8 cellular contexts compared by ENCODE assay signal in the genomic region with DNA sequence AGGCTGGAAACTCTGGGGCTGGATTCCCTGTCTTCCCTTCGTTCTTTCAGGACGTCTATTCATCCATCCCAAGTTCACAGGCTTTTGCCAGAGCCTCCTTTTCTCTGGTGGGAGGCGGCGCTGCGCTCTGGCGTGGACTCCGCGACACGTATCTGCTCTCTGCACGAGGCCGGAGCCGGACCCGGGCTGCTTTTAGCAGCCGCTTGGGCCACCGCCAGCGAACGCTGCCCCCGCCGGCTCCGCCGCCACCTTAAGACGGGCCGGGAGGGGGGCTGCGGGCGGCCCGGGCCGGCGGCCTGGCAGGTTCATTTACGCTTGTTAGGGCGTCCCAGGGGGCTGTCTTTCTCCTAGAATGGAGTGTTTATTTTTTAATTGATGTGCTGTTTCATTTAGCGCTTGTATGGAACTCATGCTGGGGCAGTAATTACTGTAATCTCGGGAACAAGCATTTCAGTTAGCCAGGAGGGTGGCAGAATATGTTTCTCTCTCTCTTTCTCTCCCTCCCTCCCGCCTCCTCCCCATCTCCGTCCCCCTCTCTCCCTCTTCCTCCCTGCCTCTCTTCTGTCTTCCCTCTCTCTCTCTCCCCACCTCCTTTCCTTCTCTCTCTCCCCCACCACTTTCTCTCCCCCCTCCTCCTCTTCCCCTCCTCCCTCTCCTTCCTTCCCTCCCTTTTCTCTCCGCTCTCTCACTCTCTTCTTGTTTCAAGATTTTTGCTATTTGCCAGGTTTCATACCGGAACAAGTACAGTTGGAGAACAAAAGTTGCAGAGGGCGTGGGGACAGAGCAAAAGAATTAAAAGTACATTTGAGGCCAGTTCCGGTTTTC. TPM values are rescaled to one million over a fixed set of nuclear protein-coding genes. Genes with fewer than 3 reads are reported as not detected.
DNase-seq lines count a peak whose midpoint lies in the region; ATAC-seq and TF ChIP-seq lines count a peak whose summit lies in the region.

No MANE protein-coding gene starts in this region.

- no peaks in the 10 kb centered on the region for H3K36me3 ChIP-seq in GM23248 (ENCODE audit: low read depth)
- H3K36me3 ChIP-seq in SJCRH30: peaks cover 10% of the 10 kb centered on the region
- no peaks in the 10 kb centered on the region for H3K36me3 ChIP-seq in kidney epithelial cell (ENCODE audit: control insufficient read depth, insufficient read depth, low read length)
- H3K36me3 ChIP-seq in skeletal muscle tissue (ENCODE audit: control insufficient read depth in 3 of 3, insufficient read depth in 3 of 3, low read length in 3 of 3): peaks cover 0 to 2% (median 0%) of the 10 kb centered on the region in 3 donors

- no peak for ATAC-seq in HG03280 (IDR thresholded peaks at IDR 0.05; ENCODE audit: unreplicated experiment)

- peak; percentile 54 for DNase-seq in 8988T
- peak; percentile 86 for DNase-seq in GM23248
- peak; percentile 76 to 77 for DNase-seq in SJCRH30
- DNase-seq in choroid plexus epithelial cell (ENCODE audit: low read depth): peak; percentile 76
- no peak for DNase-seq in kidney epithelial cell (ENCODE audit: low read depth)
- DNase-seq in A172 (ENCODE audit: low spot score): no peak

- H3K9ac ChIP-seq in GM23248 (peak overlapping the region; percentile 70), skeletal muscle tissue (ENCODE audit: low read depth in 1 of 3, low read length in 3 of 3) (peak overlapping the region; percentile 43 to 75 (median 63))

- H3K9me2 ChIP-seq in GM23248 (ENCODE audit: insufficient read depth): no peaks in the 10 kb centered on the region

- peaks cover 18% of the 10 kb centered on the region for H3K79me2 ChIP-seq in GM23248 (ENCODE audit: insufficient read depth)

- no peaks in the 10 kb centered on the region for H4K20me1 ChIP-seq in GM23248 (ENCODE audit: insufficient read depth)

- 2 to 3% methylated on average over 27 to 35 of the region's 38 CpGs for WGBS in GM23248 (ENCODE audit: low coverage in 1 of 2, low lambda C conversion rate in 2 of 2, missing lambda C conversion rate in 2 of 2), 2 experiments

- peaks cover 15% of the 10 kb centered on the region for H3F3A ChIP-seq in GM23248 (ENCODE audit: insufficient read depth)

- peak overlapping the region; percentile 99 for H3K4me2 ChIP-seq in GM23248 (ENCODE audit: unreplicated experiment)

- H3K4me3 ChIP-seq in GM23248: peak overlapping the region; percentile 78
- H3K4me3 ChIP-seq in SJCRH30: peak overlapping the region; percentile 79
- peak overlapping the region; percentile 76 for H3K4me3 ChIP-seq in choroid plexus epithelial cell (ENCODE audit: low read depth, low read length)
- H3K4me3 ChIP-seq in kidney epithelial cell (ENCODE audit: low read depth, low read length): peak overlapping the region; percentile 67
- H3K4me3 ChIP-seq in skeletal muscle tissue (ENCODE audit: low read length in 3 of 3): peak overlapping the region; percentile 90 to 93 (median 91)

- H3K27me3 ChIP-seq in GM23248 (replicated peaks; ENCODE audit: insufficient read depth): no peaks in the 10 kb centered on the region
- H3K27me3 ChIP-seq in SJCRH30: no peaks in the 10 kb centered on the region
- H3K27me3 ChIP-seq in kidney epithelial cell (ENCODE audit: control insufficient read depth, insufficient read depth, low read length): peaks cover 6% of the 10 kb centered on the region
- H3K27me3 ChIP-seq in skeletal muscle tissue (ENCODE audit: control insufficient read depth in 3 of 3, insufficient read depth in 3 of 3, low read length in 3 of 3): no peaks in the 10 kb centered on the region

- H3K27ac ChIP-seq in GM23248: peak overlapping the region; percentile 35
- H3K27ac ChIP-seq in SJCRH30: peak overlapping the region; percentile 71
- peak overlapping the region; percentile 52 for H3K27ac ChIP-seq in skeletal muscle tissue (ENCODE audit: low read depth, low read length)

- no peak for TF ChIP-seq CTCF in choroid plexus epithelial cell (conservative IDR thresholded peaks at IDR 0.05; ENCODE audit: low read depth, low read length)
- TF ChIP-seq CTCF in kidney epithelial cell (IDR thresholded peaks at IDR 0.05; ENCODE audit: insufficient read depth, low read length, poor library complexity, severe bottlenecking): no peak

- H3K9me3 ChIP-seq in GM23248 (ENCODE audit: low read depth) (no peaks in the 10 kb centered on the region), SJCRH30 (replicated peaks) (no peaks in the 10 kb centered on the region), skeletal muscle tissue (ENCODE audit: control insufficient read depth in 3 of 3, low read length in 3 of 3) (no peaks in the 10 kb centered on the region)

- H2AFZ ChIP-seq in GM23248: peak overlapping the region; percentile 95

- in situ Hi-C loops in GM23248 (cut with MboI): loop anchor here (10.0 to 25.0 kb wide), 2 partner anchors 269 to 851 kb away; no protein-coding TSS in a partner anchor

- H3K4me1 ChIP-seq in GM23248 (ENCODE audit: insufficient read depth) (peaks cover 4% of the 10 kb centered on the region), SJCRH30 (peaks cover 7% of the 10 kb centered on the region), skeletal muscle tissue (ENCODE audit: control insufficient read depth in 3 of 3, insufficient read depth in 3 of 3, low read length in 3 of 3) (peaks cover 20 to 28% (median 22%) of the 10 kb centered on the region in 3 donors)

RNA-seq across cellular contexts. Expression of a gene that starts 1.3 kb away (rescaled TPM):
- total RNA-seq in GM23248 (2014; rRNA removed; shearing (Covaris generic)): 22.3 and 25.5 TPM in 2 replicates
- 0.39 and 0.63 TPM in 2 replicates for polyA plus RNA-seq in GM23248 (2016; fragmentation: Nextera tagmentation; extraction: Ambion mirVana)
- total RNA-seq in SJCRH30 (2014; rRNA removed; shearing (Covaris generic)): 36.1 and 39.3 TPM in 2 replicates
- total RNA-seq in kidney epithelial cell (12.7 and 18.7 TPM in 2 replicates), skeletal muscle tissue (35.5 TPM)
- total RNA-seq in A172 (2014; rRNA removed; shearing (Covaris generic)): 4.9 and 5.8 TPM in 2 replicates

RNA-seq across cellular contexts. Expression of a gene that starts 38.2 kb away (rescaled TPM):
- total RNA-seq in GM23248 (2014; rRNA removed; shearing (Covaris generic)): not detected in 2 replicates
- not detected in 2 replicates for polyA plus RNA-seq in GM23248 (2016; fragmentation: Nextera tagmentation; extraction: Ambion mirVana)
- 1.2 and 1.9 TPM in 2 replicates for total RNA-seq in SJCRH30 (2014; rRNA removed; shearing (Covaris generic))
- total RNA-seq in kidney epithelial cell (not detected in 2 replicates), skeletal muscle tissue (2.1 TPM)
- not detected in 2 replicates for total RNA-seq in A172 (2014; rRNA removed; shearing (Covaris generic))

Comparison
In these comparisons a context has a peak if more than half of its experiments do, and no peak if none do; other contexts are left out.
1. DNase-seq: peak in 8988T (single experiment), GM23248 (single experiment), SJCRH30 (2 of 2) and choroid plexus epithelial cell (single experiment); none in kidney epithelial cell (single experiment) and A172 (single experiment).
2. Peak in every context shown above with its lines, with median percentiles within 50 percentile points of each other: H3K27ac ChIP-seq and H3K4me3 ChIP-seq.